In the genomic region with DNA sequence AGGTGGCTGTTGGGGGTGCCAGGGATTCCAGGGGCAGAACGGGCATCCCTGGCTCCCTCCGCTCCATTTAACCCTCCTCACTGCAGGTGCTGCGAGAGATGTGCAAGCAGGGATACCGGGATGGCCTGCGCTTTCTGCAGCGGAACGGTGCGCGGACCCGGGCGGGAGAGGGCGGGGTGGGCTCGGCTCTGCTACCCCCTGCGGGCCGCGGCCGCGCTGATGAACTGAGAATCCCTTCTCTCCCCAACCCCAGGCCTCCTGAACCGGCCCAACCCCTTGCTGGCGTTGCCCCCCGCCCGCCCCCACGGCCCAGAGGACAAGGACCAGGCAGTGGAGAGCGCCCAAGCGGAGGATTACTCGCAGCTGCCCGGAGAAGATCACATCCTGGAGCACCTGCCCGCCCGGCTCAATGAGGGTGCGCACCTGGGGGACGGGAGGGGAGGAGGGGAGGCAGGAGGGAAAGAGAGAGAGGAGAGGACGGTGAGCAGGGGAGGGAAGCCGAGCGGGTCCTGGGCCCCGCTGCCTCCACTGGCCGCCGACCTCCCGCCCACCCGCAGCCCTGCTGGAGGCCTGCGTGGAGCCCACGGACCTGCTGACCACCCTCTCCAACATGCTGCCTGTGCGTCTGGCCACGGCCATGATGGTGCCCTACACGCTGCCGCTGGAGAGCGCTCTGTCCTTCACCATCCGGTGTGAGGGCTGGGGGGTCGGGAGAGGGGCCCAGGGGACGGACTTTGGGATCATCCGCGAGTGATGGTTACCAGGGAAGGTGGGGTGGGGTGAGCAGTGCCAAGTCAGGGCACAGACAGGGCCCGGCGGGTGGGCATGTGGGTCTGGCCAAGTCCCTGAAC, we compare ENCODE assay signal across 1 cellular context.
TF ChIP-seq lines count a peak whose summit lies in the region.

No MANE protein-coding gene starts in this region.

TF ChIP-seq in GM23338, 12 proteins besides CTCF, POLR2A, EP300 and RAD21:
- TF ChIP-seq JUNB (IDR thresholded peaks at IDR 0.05; ENCODE audit: unreplicated experiment) (no peak), ZNF331 (CRISPR knock-in tag; IDR thresholded peaks at IDR 0.05; ENCODE audit: low read depth) (no peak), STAT1 (IDR thresholded peaks at IDR 0.05; ENCODE audit: unreplicated experiment) (no peak), NANOG (IDR thresholded peaks at IDR 0.05; ENCODE audit: borderline replicate concordance) (no peak), POLR2AphosphoS5 (IDR thresholded peaks at IDR 0.05; ENCODE audit: low read depth) (no peak), EZH2phosphoT487 (IDR thresholded peaks at IDR 0.05; ENCODE audit: unreplicated experiment) (no peak), EZH2 (IDR thresholded peaks at IDR 0.05; ENCODE audit: low read depth, unreplicated experiment) (no peak)
- TF ChIP-seq, protein P1, sequence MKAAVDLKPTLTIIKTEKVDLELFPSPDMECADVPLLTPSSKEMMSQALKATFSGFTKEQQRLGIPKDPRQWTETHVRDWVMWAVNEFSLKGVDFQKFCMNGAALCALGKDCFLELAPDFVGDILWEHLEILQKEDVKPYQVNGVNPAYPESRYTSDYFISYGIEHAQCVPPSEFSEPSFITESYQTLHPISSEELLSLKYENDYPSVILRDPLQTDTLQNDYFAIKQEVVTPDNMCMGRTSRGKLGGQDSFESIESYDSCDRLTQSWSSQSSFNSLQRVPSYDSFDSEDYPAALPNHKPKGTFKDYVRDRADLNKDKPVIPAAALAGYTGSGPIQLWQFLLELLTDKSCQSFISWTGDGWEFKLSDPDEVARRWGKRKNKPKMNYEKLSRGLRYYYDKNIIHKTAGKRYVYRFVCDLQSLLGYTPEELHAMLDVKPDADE (IDR thresholded peaks at IDR 0.05) = no peak
- TF ChIP-seq, protein P2, sequence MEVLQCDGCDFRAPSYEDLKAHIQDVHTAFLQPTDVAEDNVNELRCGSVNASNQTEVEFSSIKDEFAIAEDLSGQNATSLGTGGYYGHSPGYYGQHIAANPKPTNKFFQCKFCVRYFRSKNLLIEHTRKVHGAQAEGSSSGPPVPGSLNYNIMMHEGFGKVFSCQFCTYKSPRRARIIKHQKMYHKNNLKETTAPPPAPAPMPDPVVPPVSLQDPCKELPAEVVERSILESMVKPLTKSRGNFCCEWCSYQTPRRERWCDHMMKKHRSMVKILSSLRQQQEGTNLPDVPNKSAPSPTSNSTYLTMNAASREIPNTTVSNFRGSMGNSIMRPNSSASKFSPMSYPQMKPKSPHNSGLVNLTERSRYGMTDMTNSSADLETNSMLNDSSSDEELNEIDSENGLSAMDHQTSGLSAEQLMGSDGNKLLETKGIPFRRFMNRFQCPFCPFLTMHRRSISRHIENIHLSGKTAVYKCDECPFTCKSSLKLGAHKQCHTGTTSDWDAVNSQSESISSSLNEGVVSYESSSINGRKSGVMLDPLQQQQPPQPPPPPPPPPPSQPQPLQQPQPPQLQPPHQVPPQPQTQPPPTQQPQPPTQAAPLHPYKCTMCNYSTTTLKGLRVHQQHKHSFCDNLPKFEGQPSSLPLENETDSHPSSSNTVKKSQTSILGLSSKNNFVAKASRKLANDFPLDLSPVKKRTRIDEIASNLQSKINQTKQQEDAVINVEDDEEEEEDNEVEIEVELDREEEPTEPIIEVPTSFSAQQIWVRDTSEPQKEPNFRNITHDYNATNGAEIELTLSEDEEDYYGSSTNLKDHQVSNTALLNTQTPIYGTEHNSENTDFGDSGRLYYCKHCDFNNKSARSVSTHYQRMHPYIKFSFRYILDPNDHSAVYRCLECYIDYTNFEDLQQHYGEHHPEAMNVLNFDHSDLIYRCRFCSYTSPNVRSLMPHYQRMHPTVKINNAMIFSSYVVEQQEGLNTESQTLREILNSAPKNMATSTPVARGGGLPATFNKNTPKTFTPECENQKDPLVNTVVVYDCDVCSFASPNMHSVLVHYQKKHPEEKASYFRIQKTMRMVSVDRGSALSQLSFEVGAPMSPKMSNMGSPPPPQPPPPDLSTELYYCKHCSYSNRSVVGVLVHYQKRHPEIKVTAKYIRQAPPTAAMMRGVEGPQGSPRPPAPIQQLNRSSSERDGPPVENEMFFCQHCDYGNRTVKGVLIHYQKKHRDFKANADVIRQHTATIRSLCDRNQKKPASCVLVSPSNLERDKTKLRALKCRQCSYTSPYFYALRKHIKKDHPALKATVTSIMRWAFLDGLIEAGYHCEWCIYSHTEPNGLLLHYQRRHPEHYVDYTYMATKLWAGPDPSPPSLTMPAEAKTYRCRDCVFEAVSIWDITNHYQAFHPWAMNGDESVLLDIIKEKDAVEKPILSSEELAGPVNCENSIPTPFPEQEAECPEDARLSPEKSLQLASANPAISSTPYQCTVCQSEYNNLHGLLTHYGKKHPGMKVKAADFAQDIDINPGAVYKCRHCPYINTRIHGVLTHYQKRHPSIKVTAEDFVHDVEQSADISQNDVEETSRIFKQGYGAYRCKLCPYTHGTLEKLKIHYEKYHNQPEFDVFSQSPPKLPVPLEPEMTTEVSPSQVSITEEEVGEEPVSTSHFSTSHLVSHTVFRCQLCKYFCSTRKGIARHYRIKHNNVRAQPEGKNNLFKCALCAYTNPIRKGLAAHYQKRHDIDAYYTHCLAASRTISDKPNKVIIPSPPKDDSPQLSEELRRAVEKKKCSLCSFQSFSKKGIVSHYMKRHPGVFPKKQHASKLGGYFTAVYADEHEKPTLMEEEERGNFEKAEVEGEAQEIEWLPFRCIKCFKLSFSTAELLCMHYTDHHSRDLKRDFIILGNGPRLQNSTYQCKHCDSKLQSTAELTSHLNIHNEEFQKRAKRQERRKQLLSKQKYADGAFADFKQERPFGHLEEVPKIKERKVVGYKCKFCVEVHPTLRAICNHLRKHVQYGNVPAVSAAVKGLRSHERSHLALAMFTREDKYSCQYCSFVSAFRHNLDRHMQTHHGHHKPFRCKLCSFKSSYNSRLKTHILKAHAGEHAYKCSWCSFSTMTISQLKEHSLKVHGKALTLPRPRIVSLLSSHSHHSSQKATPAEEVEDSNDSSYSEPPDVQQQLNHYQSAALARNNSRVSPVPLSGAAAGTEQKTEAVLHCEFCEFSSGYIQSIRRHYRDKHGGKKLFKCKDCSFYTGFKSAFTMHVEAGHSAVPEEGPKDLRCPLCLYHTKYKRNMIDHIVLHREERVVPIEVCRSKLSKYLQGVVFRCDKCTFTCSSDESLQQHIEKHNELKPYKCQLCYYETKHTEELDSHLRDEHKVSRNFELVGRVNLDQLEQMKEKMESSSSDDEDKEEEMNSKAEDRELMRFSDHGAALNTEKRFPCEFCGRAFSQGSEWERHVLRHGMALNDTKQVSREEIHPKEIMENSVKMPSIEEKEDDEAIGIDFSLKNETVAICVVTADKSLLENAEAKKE (CRISPR knock-in tag; IDR thresholded peaks at IDR 0.05) = no peak
- TF ChIP-seq, protein P3, sequence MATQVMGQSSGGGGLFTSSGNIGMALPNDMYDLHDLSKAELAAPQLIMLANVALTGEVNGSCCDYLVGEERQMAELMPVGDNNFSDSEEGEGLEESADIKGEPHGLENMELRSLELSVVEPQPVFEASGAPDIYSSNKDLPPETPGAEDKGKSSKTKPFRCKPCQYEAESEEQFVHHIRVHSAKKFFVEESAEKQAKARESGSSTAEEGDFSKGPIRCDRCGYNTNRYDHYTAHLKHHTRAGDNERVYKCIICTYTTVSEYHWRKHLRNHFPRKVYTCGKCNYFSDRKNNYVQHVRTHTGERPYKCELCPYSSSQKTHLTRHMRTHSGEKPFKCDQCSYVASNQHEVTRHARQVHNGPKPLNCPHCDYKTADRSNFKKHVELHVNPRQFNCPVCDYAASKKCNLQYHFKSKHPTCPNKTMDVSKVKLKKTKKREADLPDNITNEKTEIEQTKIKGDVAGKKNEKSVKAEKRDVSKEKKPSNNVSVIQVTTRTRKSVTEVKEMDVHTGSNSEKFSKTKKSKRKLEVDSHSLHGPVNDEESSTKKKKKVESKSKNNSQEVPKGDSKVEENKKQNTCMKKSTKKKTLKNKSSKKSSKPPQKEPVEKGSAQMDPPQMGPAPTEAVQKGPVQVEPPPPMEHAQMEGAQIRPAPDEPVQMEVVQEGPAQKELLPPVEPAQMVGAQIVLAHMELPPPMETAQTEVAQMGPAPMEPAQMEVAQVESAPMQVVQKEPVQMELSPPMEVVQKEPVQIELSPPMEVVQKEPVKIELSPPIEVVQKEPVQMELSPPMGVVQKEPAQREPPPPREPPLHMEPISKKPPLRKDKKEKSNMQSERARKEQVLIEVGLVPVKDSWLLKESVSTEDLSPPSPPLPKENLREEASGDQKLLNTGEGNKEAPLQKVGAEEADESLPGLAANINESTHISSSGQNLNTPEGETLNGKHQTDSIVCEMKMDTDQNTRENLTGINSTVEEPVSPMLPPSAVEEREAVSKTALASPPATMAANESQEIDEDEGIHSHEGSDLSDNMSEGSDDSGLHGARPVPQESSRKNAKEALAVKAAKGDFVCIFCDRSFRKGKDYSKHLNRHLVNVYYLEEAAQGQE (IDR thresholded peaks at IDR 0.05; ENCODE audit: unreplicated experiment) = no peak
